In the genomic region with DNA sequence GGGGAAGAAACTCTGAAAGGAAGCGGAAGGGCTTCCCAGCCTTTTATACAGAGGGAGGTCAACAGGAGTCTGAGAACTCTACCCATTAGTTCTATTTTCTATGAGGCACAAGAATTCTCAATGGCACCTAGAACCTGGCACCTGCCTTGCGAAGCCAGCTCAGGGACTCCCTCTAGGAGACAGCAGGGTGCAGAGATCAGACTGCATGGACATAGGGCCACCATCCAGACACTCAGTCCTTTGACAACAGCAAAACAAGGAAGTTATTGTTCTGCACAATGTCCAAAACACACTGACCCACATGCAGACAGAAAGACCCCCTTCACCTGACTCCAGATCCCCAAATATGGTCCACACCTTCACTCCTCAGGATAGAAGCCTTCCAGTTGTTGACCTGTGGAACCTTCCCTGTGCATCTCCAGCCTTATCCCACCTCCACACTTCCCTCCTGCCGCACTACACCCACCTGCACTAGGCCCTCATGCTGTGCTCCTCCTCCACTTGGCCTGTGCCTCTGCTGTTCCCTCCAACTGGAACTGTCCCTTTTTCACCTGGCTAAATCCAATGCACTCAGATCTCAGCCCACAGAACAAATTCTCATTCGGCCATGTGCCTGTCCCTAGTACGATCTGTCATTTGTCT, we compare ENCODE assay signal across 1 cellular context.
TF ChIP-seq lines count a peak whose summit lies in the region.

No MANE protein-coding gene starts in this region.

TF ChIP-seq in HepG2, 621 proteins besides CTCF, POLR2A, EP300 and RAD21 (continued from another document and continues in another):
- TF ChIP-seq, protein P1, sequence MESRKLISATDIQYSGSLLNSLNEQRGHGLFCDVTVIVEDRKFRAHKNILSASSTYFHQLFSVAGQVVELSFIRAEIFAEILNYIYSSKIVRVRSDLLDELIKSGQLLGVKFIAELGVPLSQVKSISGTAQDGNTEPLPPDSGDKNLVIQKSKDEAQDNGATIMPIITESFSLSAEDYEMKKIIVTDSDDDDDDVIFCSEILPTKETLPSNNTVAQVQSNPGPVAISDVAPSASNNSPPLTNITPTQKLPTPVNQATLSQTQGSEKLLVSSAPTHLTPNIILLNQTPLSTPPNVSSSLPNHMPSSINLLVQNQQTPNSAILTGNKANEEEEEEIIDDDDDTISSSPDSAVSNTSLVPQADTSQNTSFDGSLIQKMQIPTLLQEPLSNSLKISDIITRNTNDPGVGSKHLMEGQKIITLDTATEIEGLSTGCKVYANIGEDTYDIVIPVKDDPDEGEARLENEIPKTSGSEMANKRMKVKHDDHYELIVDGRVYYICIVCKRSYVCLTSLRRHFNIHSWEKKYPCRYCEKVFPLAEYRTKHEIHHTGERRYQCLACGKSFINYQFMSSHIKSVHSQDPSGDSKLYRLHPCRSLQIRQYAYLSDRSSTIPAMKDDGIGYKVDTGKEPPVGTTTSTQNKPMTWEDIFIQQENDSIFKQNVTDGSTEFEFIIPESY (CRISPR knock-in tag; IDR thresholded peaks at IDR 0.05), result no peak
- TF ChIP-seq ERF (CRISPR knock-in tag; IDR thresholded peaks at IDR 0.05) (0 out of 2 replicates have a peak, but pooled peaks have one; percentile 14), PAX8 (CRISPR knock-in tag; IDR thresholded peaks at IDR 0.05; ENCODE audit: borderline replicate concordance) (no peak), ESRRA (CRISPR knock-in tag; IDR thresholded peaks at IDR 0.05; ENCODE audit: low read depth) (no peak), PHF5A (CRISPR knock-in tag; IDR thresholded peaks at IDR 0.05; ENCODE audit: low read depth, unreplicated experiment) (no peak), ZMYM3 (CRISPR knock-in tag; IDR thresholded peaks at IDR 0.05) (peak; percentile 45; the same call in 1 of the 2 replicates), HDAC2 (CRISPR knock-in tag; IDR thresholded peaks at IDR 0.05) (no peak), MXI1 (IDR thresholded peaks at IDR 0.05; ENCODE audit: borderline replicate concordance, low read depth, low read length) (no peak), ZNF558 (CRISPR knock-in tag; IDR thresholded peaks at IDR 0.05; ENCODE audit: borderline replicate concordance) (no peak), ZNF83 (CRISPR knock-in tag; IDR thresholded peaks at IDR 0.05; ENCODE audit: borderline replicate concordance) (no peak), MYC (CRISPR knock-in tag; IDR thresholded peaks at IDR 0.05; ENCODE audit: borderline replicate concordance) (peak; percentile 30; the same call in 1 of the 2 replicates), ZNF570 (CRISPR knock-in tag; IDR thresholded peaks at IDR 0.05; ENCODE audit: borderline replicate concordance) (no peak), MIER2 (CRISPR knock-in tag; IDR thresholded peaks at IDR 0.05) (no peak; the same call in 1 of the 2 replicates), FIP1L1 (IDR thresholded peaks at IDR 0.05; ENCODE audit: borderline replicate concordance, insufficient read depth, low read depth, low read length) (no peak), RFX1 (IDR thresholded peaks at IDR 0.05) (no peak), ATF1 (CRISPR knock-in tag; IDR thresholded peaks at IDR 0.05) (no peak), ZNF839 (CRISPR knock-in tag; IDR thresholded peaks at IDR 0.05; ENCODE audit: borderline replicate concordance) (no peak), ARNT (IDR thresholded peaks at IDR 0.05) (no peak), PCBP1 (IDR thresholded peaks at IDR 0.05; ENCODE audit: borderline replicate concordance, low read depth, low read length) (no peak), ZNF891 (CRISPR knock-in tag; IDR thresholded peaks at IDR 0.05) (no peak), ZEB1 (IDR thresholded peaks at IDR 0.05; ENCODE audit: insufficient replicate concordance, low read depth) (no peak), SMAD9 (CRISPR knock-in tag; IDR thresholded peaks at IDR 0.05) (no peak), SALL1 (CRISPR knock-in tag; IDR thresholded peaks at IDR 0.05) (no peak), MXD4 (CRISPR knock-in tag; IDR thresholded peaks at IDR 0.05) (peak; percentile 36; the same call in 1 of the 2 replicates), SRSF4 (IDR thresholded peaks at IDR 0.05; ENCODE audit: low read depth, low read length, poor library complexity, severe bottlenecking) (no peak), TMF1 (CRISPR knock-in tag; IDR thresholded peaks at IDR 0.05; ENCODE audit: low read depth) (no peak), ZNF841 (CRISPR knock-in tag; IDR thresholded peaks at IDR 0.05; ENCODE audit: borderline replicate concordance) (no peak), HHEX (CRISPR knock-in tag; IDR thresholded peaks at IDR 0.05) (no peak), RXRB (CRISPR knock-in tag; IDR thresholded peaks at IDR 0.05; ENCODE audit: borderline replicate concordance) (peak; percentile 39; the same call in 1 of the 2 replicates), KMT2A (CRISPR knock-in tag; IDR thresholded peaks at IDR 0.05) (no peak), ZNF263 (CRISPR knock-in tag; IDR thresholded peaks at IDR 0.05) (peak; percentile 16; the same call in 1 of the 2 replicates), GZF1 (CRISPR knock-in tag; IDR thresholded peaks at IDR 0.05) (no peak), PRPF4 (IDR thresholded peaks at IDR 0.05; ENCODE audit: low read depth, low read length, poor library complexity, severe bottlenecking) (no peak), KDM4B (CRISPR knock-in tag; IDR thresholded peaks at IDR 0.05) (no peak; the same call in 1 of the 2 replicates), ARNT2 (CRISPR knock-in tag; IDR thresholded peaks at IDR 0.05; ENCODE audit: low read depth) (no peak), ZFYVE20 (CRISPR knock-in tag; IDR thresholded peaks at IDR 0.05; ENCODE audit: borderline replicate concordance, low read depth) (no peak), CHD4 (IDR thresholded peaks at IDR 0.05; ENCODE audit: borderline replicate concordance, low read length) (no peak), HIVEP1 (CRISPR knock-in tag; IDR thresholded peaks at IDR 0.05) (peak; percentile 34; the same call in 1 of the 2 replicates), TBP (CRISPR knock-in tag; IDR thresholded peaks at IDR 0.05) (no peak), ZNF713 (CRISPR knock-in tag; IDR thresholded peaks at IDR 0.05) (no peak), HNRNPUL1 (IDR thresholded peaks at IDR 0.05; ENCODE audit: low read depth, low read length) (no peak), TEAD2 (CRISPR knock-in tag; IDR thresholded peaks at IDR 0.05) (no peak), RXRA (CRISPR knock-in tag; IDR thresholded peaks at IDR 0.05) (0 out of 2 replicates have a peak, but pooled peaks have one; percentile 12), SAP130 (CRISPR knock-in tag; IDR thresholded peaks at IDR 0.05; ENCODE audit: low read depth) (peak; percentile 69; the same call in 1 of the 2 replicates), NRL (CRISPR knock-in tag; IDR thresholded peaks at IDR 0.05; ENCODE audit: borderline replicate concordance) (0 out of 2 replicates have a peak, but pooled peaks have one; percentile 15), HNRNPH1 (optimal IDR thresholded peaks at IDR 0.05; ENCODE audit: low read depth, low read length) (no peak), HMG20A (CRISPR knock-in tag; IDR thresholded peaks at IDR 0.05; ENCODE audit: borderline replicate concordance) (peak; percentile 42; the same call in 1 of the 2 replicates), ZNF383 (CRISPR knock-in tag; IDR thresholded peaks at IDR 0.05; ENCODE audit: borderline replicate concordance) (no peak), ZFP1 (CRISPR knock-in tag; IDR thresholded peaks at IDR 0.05) (no peak), STAG1 (CRISPR knock-in tag; IDR thresholded peaks at IDR 0.05) (0 out of 2 replicates have a peak, but pooled peaks have one; percentile 18), HNF4A (CRISPR knock-in tag; IDR thresholded peaks at IDR 0.05) (peak; percentile 56), ZBTB7A (CRISPR knock-in tag; IDR thresholded peaks at IDR 0.05) (peak; percentile 42; the same call in 1 of the 2 replicates), ZNF652 (CRISPR knock-in tag; IDR thresholded peaks at IDR 0.05; ENCODE audit: borderline replicate concordance, low read depth) (no peak)
- TF ChIP-seq, protein P2, sequence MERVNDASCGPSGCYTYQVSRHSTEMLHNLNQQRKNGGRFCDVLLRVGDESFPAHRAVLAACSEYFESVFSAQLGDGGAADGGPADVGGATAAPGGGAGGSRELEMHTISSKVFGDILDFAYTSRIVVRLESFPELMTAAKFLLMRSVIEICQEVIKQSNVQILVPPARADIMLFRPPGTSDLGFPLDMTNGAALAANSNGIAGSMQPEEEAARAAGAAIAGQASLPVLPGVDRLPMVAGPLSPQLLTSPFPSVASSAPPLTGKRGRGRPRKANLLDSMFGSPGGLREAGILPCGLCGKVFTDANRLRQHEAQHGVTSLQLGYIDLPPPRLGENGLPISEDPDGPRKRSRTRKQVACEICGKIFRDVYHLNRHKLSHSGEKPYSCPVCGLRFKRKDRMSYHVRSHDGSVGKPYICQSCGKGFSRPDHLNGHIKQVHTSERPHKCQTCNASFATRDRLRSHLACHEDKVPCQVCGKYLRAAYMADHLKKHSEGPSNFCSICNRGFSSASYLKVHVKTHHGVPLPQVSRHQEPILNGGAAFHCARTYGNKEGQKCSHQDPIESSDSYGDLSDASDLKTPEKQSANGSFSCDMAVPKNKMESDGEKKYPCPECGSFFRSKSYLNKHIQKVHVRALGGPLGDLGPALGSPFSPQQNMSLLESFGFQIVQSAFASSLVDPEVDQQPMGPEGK (CRISPR knock-in tag; IDR thresholded peaks at IDR 0.05), result peak; percentile 37
- TF ChIP-seq, protein P3, sequence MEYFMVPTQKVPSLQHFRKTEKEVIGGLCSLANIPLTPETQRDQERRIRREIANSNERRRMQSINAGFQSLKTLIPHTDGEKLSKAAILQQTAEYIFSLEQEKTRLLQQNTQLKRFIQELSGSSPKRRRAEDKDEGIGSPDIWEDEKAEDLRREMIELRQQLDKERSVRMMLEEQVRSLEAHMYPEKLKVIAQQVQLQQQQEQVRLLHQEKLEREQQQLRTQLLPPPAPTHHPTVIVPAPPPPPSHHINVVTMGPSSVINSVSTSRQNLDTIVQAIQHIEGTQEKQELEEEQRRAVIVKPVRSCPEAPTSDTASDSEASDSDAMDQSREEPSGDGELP (IDR thresholded peaks at IDR 0.05; ENCODE audit: borderline replicate concordance, low read depth), result peak; percentile 29; the same call in 1 of the 2 replicates
- TF ChIP-seq, protein P4, sequence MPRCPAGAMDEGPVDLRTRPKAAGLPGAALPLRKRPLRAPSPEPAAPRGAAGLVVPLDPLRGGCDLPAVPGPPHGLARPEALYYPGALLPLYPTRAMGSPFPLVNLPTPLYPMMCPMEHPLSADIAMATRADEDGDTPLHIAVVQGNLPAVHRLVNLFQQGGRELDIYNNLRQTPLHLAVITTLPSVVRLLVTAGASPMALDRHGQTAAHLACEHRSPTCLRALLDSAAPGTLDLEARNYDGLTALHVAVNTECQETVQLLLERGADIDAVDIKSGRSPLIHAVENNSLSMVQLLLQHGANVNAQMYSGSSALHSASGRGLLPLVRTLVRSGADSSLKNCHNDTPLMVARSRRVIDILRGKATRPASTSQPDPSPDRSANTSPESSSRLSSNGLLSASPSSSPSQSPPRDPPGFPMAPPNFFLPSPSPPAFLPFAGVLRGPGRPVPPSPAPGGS (CRISPR knock-in tag; IDR thresholded peaks at IDR 0.05), result no peak
- TF ChIP-seq, protein P5, sequence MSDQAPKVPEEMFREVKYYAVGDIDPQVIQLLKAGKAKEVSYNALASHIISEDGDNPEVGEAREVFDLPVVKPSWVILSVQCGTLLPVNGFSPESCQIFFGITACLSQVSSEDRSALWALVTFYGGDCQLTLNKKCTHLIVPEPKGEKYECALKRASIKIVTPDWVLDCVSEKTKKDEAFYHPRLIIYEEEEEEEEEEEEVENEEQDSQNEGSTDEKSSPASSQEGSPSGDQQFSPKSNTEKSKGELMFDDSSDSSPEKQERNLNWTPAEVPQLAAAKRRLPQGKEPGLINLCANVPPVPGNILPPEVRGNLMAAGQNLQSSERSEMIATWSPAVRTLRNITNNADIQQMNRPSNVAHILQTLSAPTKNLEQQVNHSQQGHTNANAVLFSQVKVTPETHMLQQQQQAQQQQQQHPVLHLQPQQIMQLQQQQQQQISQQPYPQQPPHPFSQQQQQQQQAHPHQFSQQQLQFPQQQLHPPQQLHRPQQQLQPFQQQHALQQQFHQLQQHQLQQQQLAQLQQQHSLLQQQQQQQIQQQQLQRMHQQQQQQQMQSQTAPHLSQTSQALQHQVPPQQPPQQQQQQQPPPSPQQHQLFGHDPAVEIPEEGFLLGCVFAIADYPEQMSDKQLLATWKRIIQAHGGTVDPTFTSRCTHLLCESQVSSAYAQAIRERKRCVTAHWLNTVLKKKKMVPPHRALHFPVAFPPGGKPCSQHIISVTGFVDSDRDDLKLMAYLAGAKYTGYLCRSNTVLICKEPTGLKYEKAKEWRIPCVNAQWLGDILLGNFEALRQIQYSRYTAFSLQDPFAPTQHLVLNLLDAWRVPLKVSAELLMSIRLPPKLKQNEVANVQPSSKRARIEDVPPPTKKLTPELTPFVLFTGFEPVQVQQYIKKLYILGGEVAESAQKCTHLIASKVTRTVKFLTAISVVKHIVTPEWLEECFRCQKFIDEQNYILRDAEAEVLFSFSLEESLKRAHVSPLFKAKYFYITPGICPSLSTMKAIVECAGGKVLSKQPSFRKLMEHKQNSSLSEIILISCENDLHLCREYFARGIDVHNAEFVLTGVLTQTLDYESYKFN (CRISPR knock-in tag; conservative IDR thresholded peaks at IDR 0.05), result no peak
- TF ChIP-seq, protein P6, sequence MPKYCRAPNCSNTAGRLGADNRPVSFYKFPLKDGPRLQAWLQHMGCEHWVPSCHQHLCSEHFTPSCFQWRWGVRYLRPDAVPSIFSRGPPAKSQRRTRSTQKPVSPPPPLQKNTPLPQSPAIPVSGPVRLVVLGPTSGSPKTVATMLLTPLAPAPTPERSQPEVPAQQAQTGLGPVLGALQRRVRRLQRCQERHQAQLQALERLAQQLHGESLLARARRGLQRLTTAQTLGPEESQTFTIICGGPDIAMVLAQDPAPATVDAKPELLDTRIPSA (CRISPR knock-in tag; IDR thresholded peaks at IDR 0.05; ENCODE audit: borderline replicate concordance), result no peak
- TF ChIP-seq, protein P7, sequence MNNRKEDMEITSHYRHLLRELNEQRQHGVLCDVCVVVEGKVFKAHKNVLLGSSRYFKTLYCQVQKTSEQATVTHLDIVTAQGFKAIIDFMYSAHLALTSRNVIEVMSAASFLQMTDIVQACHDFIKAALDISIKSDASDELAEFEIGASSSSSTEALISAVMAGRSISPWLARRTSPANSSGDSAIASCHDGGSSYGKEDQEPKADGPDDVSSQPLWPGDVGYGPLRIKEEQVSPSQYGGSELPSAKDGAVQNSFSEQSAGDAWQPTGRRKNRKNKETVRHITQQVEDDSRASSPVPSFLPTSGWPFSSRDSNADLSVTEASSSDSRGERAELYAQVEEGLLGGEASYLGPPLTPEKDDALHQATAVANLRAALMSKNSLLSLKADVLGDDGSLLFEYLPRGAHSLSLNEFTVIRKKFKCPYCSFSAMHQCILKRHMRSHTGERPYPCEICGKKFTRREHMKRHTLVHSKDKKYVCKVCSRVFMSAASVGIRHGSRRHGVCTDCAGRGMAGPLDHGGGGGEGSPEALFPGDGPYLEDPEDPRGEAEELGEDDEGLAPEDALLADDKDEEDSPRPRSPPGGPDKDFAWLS (CRISPR knock-in tag; IDR thresholded peaks at IDR 0.05; ENCODE audit: borderline replicate concordance), result no peak
